14 cellular contexts compared by ENCODE assay signal in the genomic region with DNA sequence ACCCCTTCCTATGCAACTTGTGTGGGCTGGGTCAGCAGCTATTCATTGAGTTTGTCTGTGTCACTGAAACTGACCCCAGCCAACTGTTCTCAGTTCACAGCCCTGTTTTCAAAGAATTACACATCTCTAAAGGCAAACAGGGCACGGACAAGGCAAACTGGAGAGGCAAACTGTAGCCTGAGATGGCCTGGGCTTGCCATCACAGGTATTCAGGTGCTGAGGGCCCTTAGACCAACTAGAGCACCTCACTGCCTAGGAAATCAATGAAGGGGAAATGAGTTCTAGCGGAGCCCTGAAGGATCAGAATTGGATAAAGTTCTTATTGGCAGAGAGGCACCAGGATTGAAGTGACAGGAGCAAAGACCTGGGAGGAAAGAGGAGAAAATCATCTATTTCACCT.
"Had no signal": no experiment of that assay in that cellular context is flagged by ENCODE, and none has a peak within 500 bp of the region (broad histone marks: within the 10 kb centered on the region; RNA-seq: fewer than 3 reads in every experiment).

No MANE protein-coding gene starts in this region.

- H3K27me3 Mint-ChIP-seq: activated naive CD4-positive, alpha-beta T cell treated with anti-CD3 and anti-CD28 coated beads, Interleukin-2, amount 10 ng/mL, durations not matched to agents 7 days and 5 days; naive B cell had no signal

- H3K4me3 Mint-ChIP-seq: activated naive CD4-positive, alpha-beta T cell treated with anti-CD3 and anti-CD28 coated beads, Interleukin-2, amount 10 ng/mL, durations not matched to agents 7 days and 5 days; naive B cell had no signal

- H3K27ac Mint-ChIP-seq: activated naive CD4-positive, alpha-beta T cell treated with anti-CD3 and anti-CD28 coated beads, Interleukin-2, amount 10 ng/mL, durations not matched to agents 7 days and 5 days had no signal

- H3K9me3 Mint-ChIP-seq: activated naive CD4-positive, alpha-beta T cell treated with anti-CD3 and anti-CD28 coated beads, Interleukin-2, amount 10 ng/mL, durations not matched to agents 7 days and 5 days; naive B cell had no signal

- ATAC-seq: esophagus mucosa, heart right ventricle, left lung, mucosa of descending colon, sciatic nerve had no signal

- DNase-seq: activated CD4-positive, alpha-beta T cell treated with anti-CD3 and anti-CD28 coated beads for 1 hour; activated CD4-positive, alpha-beta T cell treated with anti-CD3 and anti-CD28 coated beads, Interleukin-2, amount 50 U/mL, for 48 hours; activated naive CD4-positive, alpha-beta T cell treated with anti-CD3 and anti-CD28 coated beads, Interleukin-2, amount 10 ng/mL, durations not matched to agents 7 days and 5 days; cortex of kidney; heart right ventricle; left lung; naive B cell; nucleus accumbens; stimulated activated CD4-positive, alpha-beta T cell treated with anti-CD3 and anti-CD28 coated beads, Interleukin-4, amount 100 ng/mL, for 1 hour; stimulated activated naive CD4-positive, alpha-beta T cell; T1000 had no signal
